19 cellular contexts compared by ENCODE assay signal in the genomic region with DNA sequence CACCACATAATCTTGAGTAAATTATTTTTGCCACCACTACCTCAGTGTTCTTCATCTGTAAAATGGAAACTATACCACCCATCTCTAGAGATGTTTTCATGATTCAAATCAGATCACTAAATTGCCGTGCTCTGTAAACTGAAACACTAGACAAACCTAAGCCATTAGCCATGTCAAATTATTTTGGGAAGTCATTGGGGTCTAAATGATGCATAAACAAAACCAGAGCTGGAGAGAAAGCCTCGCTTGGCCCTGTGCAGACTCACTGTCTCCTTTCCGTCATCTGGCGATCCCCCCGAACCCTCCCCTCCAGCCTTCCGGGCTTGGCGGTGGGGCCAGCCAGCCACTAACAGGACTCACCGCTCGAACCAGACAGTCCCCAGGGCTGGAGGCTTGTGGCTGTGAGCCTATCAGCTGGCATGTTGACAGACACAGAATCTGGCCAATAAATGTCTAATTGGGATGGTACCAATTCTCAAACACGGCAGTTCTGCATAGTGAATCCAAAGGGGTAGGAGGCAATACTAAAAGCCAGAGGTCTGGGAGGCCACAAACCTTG.
"Had no signal": no experiment of that assay in that cellular context is flagged by ENCODE, and none has a peak within 500 bp of the region (broad histone marks: within the 10 kb centered on the region; RNA-seq: fewer than 3 reads in every experiment).

No MANE protein-coding gene starts in this region.

- H3K4me1 ChIP-seq: pancreas, transverse colon had no signal

- ATAC-seq: activated CD8-positive, alpha-beta T cell treated with anti-CD3 and anti-CD28 coated beads, Interleukin-2, amount 10 ng/mL, durations not matched to agents 7 days and 5 days; activated T-cell treated with anti-CD3 and anti-CD28 coated beads, Interleukin-2, amount 50 U/mL, for 72 hours; effector memory CD8-positive, alpha-beta T cell; left lobe of liver; pancreas; WTC11 had no signal

- H3K27ac ChIP-seq: brain microvascular endothelial cell, pancreas, transverse colon had no signal

- H3K36me3 ChIP-seq: brain microvascular endothelial cell, pancreas, transverse colon had no signal

- DNase-seq: activated CD4-positive, alpha-beta T cell treated with anti-CD3 and anti-CD28 coated beads for 48 hours; activated CD8-positive, alpha-beta memory T cell treated with anti-CD3 and anti-CD28 coated beads, Interleukin-2, amount 50 U/mL, for 4 hours; activated CD8-positive, alpha-beta T cell treated with anti-CD3 and anti-CD28 coated beads, Interleukin-2, amount 10 ng/mL, durations not matched to agents 7 days and 5 days; activated naive CD8-positive, alpha-beta T cell treated with anti-CD3 and anti-CD28 coated beads for 36 hours; activated T-cell treated with anti-CD3 and anti-CD28 coated beads, Interleukin-2, amount 50 U/mL, for 72 hours; amygdala; brain microvascular endothelial cell; effector memory CD8-positive, alpha-beta T cell; head of caudate nucleus; naive B cell; pancreas; retina; stimulated activated CD4-positive, alpha-beta T cell treated with anti-CD3 and anti-CD28 coated beads, Interleukin-15, amount 100 ng/mL, for 24 hours; stimulated activated CD4-positive, alpha-beta T cell treated with anti-CD3 and anti-CD28 coated beads, Interleukin-4, amount 100 ng/mL, for 1 hour; stimulated activated naive CD4-positive, alpha-beta T cell treated with Interleukin-2 at 50 U/mL for 16 hours; SW 1271; transverse colon had no signal

- H3K4me3 ChIP-seq: pancreas, transverse colon had no signal

- H3K9me3 ChIP-seq: pancreas, transverse colon had no signal

- H3K27me3 ChIP-seq: brain microvascular endothelial cell, pancreas, transverse colon had no signal
